Comparison of ENCODE assay signal across 8 cellular contexts in genomic region chr3:23807161-23808015, GRCh38. TPM values are rescaled to one million over a fixed set of nuclear protein-coding genes. Genes with fewer than 3 reads are reported as not detected.
DNase-seq lines count a peak whose midpoint lies in the region; ATAC-seq and TF ChIP-seq lines count a peak whose summit lies in the region.

No MANE protein-coding gene starts in this region.

- WGBS in right cardiac atrium, result 10% methylated on average over 14 of the region's 14 CpGs
- WGBS in sigmoid colon, 2 donors, result 15 to 19% methylated on average over 14 of the region's 14 CpGs

- ATAC-seq in right cardiac atrium, result peak; percentile 25 to 35
- no peak for ATAC-seq in HG02884 (IDR thresholded peaks at IDR 0.05; ENCODE audit: unreplicated experiment)

- peaks cover 38% of the 10 kb centered on the region for H3K4me1 ChIP-seq in Caco-2
- no peaks in the 10 kb centered on the region for H3K4me1 ChIP-seq in right cardiac atrium (ENCODE audit: control insufficient read depth, insufficient read depth, low read length)
- H3K4me1 ChIP-seq in sigmoid colon, result peaks cover 0 to 45% (median 31%) of the 10 kb centered on the region in 4 donors

- H3K4me3 ChIP-seq in Caco-2 (ENCODE audit: low read depth, low read length) (peak overlapping the region; percentile 76), right cardiac atrium (ENCODE audit: low read length) (peak overlapping the region; percentile 100), sigmoid colon (peak overlapping the region; percentile 77 to 99 (median 94))

- peaks cover 40% of the 10 kb centered on the region for H3K4me1 Mint-ChIP-seq in Caco-2 (ENCODE audit: low read depth, unreplicated experiment)
- peaks cover 52% of the 10 kb centered on the region for H3K4me1 Mint-ChIP-seq in activated naive CD8-positive, alpha-beta T cell treated with anti-CD3 and anti-CD28 coated beads for 36 hours

- CTCF ChIA-PET in Caco-2 (lab: Charles Lee), result no interaction called here

- intact Hi-C loops in Caco-2 (cut with micrococcal nuclease; ENCODE audit: unreplicated experiment) (loop anchor here (1.0 to 10.0 kb wide), 2 partner anchors 79 to 623 kb away; no protein-coding TSS in a partner anchor), right cardiac atrium (cut with DNase I) (loop anchor here in 1 of 4 donors (10.0 kb wide), 1 partner anchor 603 kb away; the partner anchor contains the start of gene UBE2E2), sigmoid colon (cut with DNase I) (loop anchor here (5.0 kb wide), 3 partner anchors 60 to 195 kb away; partner anchors contain the start of gene NR1D2)

- POLR2A ChIA-PET in Caco-2 (lab: Charles Lee), result no interaction called here

- H3K27ac Mint-ChIP-seq in Caco-2 (ENCODE audit: unreplicated experiment), result peak overlapping the region; percentile 87
- peak overlapping the region; percentile 93 for H3K27ac Mint-ChIP-seq in activated naive CD8-positive, alpha-beta T cell treated with anti-CD3 and anti-CD28 coated beads for 36 hours

- TF ChIP-seq CTCF in Caco-2 (IDR thresholded peaks at IDR 0.05; ENCODE audit: insufficient read depth in 1 of 2, low read depth in 1 of 2, low read length in 1 of 2, severe bottlenecking in 1 of 2, unreplicated experiment in 1 of 2), result no peak
- no peak for TF ChIP-seq CTCF in sigmoid colon (IDR thresholded peaks at IDR 0.05)

- H3K27me3 ChIP-seq in Caco-2 (replicated peaks; ENCODE audit: control insufficient read depth, insufficient read depth, low read length) (no peaks in the 10 kb centered on the region), right cardiac atrium (ENCODE audit: control insufficient read depth, insufficient read depth) (no peaks in the 10 kb centered on the region), sigmoid colon (no peaks in the 10 kb centered on the region)

- no peaks in the 10 kb centered on the region for H3K9me3 Mint-ChIP-seq in Caco-2 (ENCODE audit: unreplicated experiment)
- no peaks in the 10 kb centered on the region for H3K9me3 Mint-ChIP-seq in activated naive CD8-positive, alpha-beta T cell treated with anti-CD3 and anti-CD28 coated beads for 36 hours

- peak overlapping the region; percentile 74 for H3K27ac ChIP-seq in right cardiac atrium (ENCODE audit: low read length)
- peak overlapping the region; percentile 92 to 96 (median 94) for H3K27ac ChIP-seq in sigmoid colon

- no peak for TF ChIP-seq EP300 in sigmoid colon (IDR thresholded peaks at IDR 0.05)

- no peaks in the 10 kb centered on the region; the same call in 1 of the 2 replicates for H3K36me3 ChIP-seq in Caco-2 (ENCODE audit: control insufficient read depth, insufficient read depth, low read length)
- peaks cover 0 to 3% (median 0%) of the 10 kb centered on the region in 4 donors for H3K36me3 ChIP-seq in sigmoid colon

- TSS peak; percentile 20 for BruUV-seq in Caco-2 (replicated peaks; lab: Mats Ljungman, UMichigan)

- peak in 1 of 2 donors; percentile 15 for TF ChIP-seq POLR2A in sigmoid colon (IDR thresholded peaks at IDR 0.05)

- H3K27me3 Mint-ChIP-seq in Caco-2 (ENCODE audit: insufficient read depth, unreplicated experiment), result no peaks in the 10 kb centered on the region
- H3K27me3 Mint-ChIP-seq in activated naive CD8-positive, alpha-beta T cell treated with anti-CD3 and anti-CD28 coated beads for 36 hours, result peaks cover 12% of the 10 kb centered on the region

- H3K36me3 Mint-ChIP-seq in Caco-2 (ENCODE audit: insufficient read depth, unreplicated experiment), result peaks cover 18% of the 10 kb centered on the region
- peaks cover 34% of the 10 kb centered on the region for H3K36me3 Mint-ChIP-seq in activated naive CD8-positive, alpha-beta T cell treated with anti-CD3 and anti-CD28 coated beads for 36 hours

- DNase-seq in Caco-2 (no peak), HuH-7.5 (ENCODE audit: low spot score) (peak; percentile 52), right cardiac atrium (no peak), sigmoid colon (no peak), ureter (ENCODE audit: low spot score) (no peak), HPDE6-E6E7 (ENCODE audit: extremely low spot score) (no peak)
- no peak for DNase-seq in activated naive CD8-positive, alpha-beta T cell treated with anti-CD3 and anti-CD28 coated beads for 36 hours

- H3K4me3 Mint-ChIP-seq in Caco-2 (ENCODE audit: unreplicated experiment), result peak overlapping the region; percentile 84
- peak overlapping the region; percentile 94 for H3K4me3 Mint-ChIP-seq in activated naive CD8-positive, alpha-beta T cell treated with anti-CD3 and anti-CD28 coated beads for 36 hours

- no peaks in the 10 kb centered on the region for H3K9me3 ChIP-seq in Caco-2
- H3K9me3 ChIP-seq in right cardiac atrium (ENCODE audit: control insufficient read depth, low read length), result no peaks in the 10 kb centered on the region
- no peaks in the 10 kb centered on the region for H3K9me3 ChIP-seq in sigmoid colon

RNA-seq across cellular contexts. Expression of gene UBE2E1, which starts 1.6 kb away (rescaled TPM):
- total RNA-seq in Caco-2 (2022), result 98.6 and 104 TPM in 2 replicates
- 10 to 100 TPM; 73.9 to 74.9 TPM for total RNA-seq in activated naive CD8-positive, alpha-beta T cell treated with anti-CD3 and anti-CD28 coated beads for 36 hours
- total RNA-seq in right cardiac atrium, result 10 to 100 TPM; 47.9 to 64.4 (median 53.0) TPM
- 51.8 TPM for polyA plus RNA-seq in right cardiac atrium
- total RNA-seq in sigmoid colon, result 100 to 1,000 TPM in 2 of 4 donors, 10 to 100 TPM in 2; 61.4 to 145 (median 104) TPM
- 100 to 1,000 TPM in 1 of 3 donors, 10 to 100 TPM in 2; 78.7 to 108 (median 95.3) TPM for polyA plus RNA-seq in sigmoid colon
- total RNA-seq in ureter, result 107 TPM
